Comparison of ENCODE assay signal across 9 cellular contexts in genomic region chr13:41554626-41555386, GRCh38.
DNase-seq lines count a peak whose midpoint lies in the region; ATAC-seq and TF ChIP-seq lines count a peak whose summit lies in the region.
"Had no signal": no experiment of that assay in that cellular context is flagged by ENCODE, and none has a peak within 500 bp of the region (broad histone marks: within the 10 kb centered on the region; RNA-seq: fewer than 3 reads in every experiment).

No MANE protein-coding gene starts in this region.

- intact Hi-C loops in upper lobe of right lung (cut with DNase I) (no loop called here), left ventricle myocardium superior (cut with micrococcal nuclease) (no loop called here)

- H3K4me1 Mint-ChIP-seq in IgD-negative memory B cell = peaks cover 12 to 20% (median 17%) of the 10 kb centered on the region in 3 donors

- peak; percentile 8 for DNase-seq in stimulated activated naive CD4-positive, alpha-beta T cell treated with Interleukin-2 at 50 U/mL for 16 hours (lab: John Stamatoyannopoulos, UW)
- no peak for DNase-seq in stimulated activated naive CD4-positive, alpha-beta T cell (lab: John Stamatoyannopoulos, UW)
- DNase-seq in upper lobe of right lung = no peak
- no peak for DNase-seq in left ventricle myocardium superior
- no peak for DNase-seq in COLO829 (ENCODE audit: low spot score)
- no peak for DNase-seq in islet precursor cell

- no peak overlapping the region for H3K4me3 ChIP-seq in upper lobe of right lung

- TF ChIP-seq CTCF in upper lobe of right lung (IDR thresholded peaks at IDR 0.05) = no peak

- H3K27me3 Mint-ChIP-seq in IgD-negative memory B cell = peaks cover 7% of the 10 kb centered on the region

- peak; percentile 92 for ATAC-seq in HG02642 (IDR thresholded peaks at IDR 0.05; ENCODE audit: poor library complexity, unreplicated experiment)
- ATAC-seq in upper lobe of right lung = peak; percentile 12
- no peak for ATAC-seq in left ventricle myocardium superior

- no peak overlapping the region for H3K27ac ChIP-seq in upper lobe of right lung
- H3K27ac ChIP-seq: C4-2B had no signal

- H3K27ac Mint-ChIP-seq in IgD-negative memory B cell = peak overlapping the region; percentile 5 to 12 (median 9)

- H3K4me3 Mint-ChIP-seq in IgD-negative memory B cell = peak overlapping the region in 3 of 4 donors; percentile 21 to 91 (median 71)

- no peaks in the 10 kb centered on the region for H3K9me3 ChIP-seq in upper lobe of right lung

- no peaks in the 10 kb centered on the region for H3K4me1 ChIP-seq in upper lobe of right lung

- no peaks in the 10 kb centered on the region for H3K9me3 Mint-ChIP-seq in IgD-negative memory B cell

- peaks cover 2% of the 10 kb centered on the region for H3K36me3 Mint-ChIP-seq in IgD-negative memory B cell

- H3K27me3 ChIP-seq in upper lobe of right lung = no peaks in the 10 kb centered on the region

- H3K36me3 ChIP-seq in upper lobe of right lung = no peaks in the 10 kb centered on the region
